In the genomic region with DNA sequence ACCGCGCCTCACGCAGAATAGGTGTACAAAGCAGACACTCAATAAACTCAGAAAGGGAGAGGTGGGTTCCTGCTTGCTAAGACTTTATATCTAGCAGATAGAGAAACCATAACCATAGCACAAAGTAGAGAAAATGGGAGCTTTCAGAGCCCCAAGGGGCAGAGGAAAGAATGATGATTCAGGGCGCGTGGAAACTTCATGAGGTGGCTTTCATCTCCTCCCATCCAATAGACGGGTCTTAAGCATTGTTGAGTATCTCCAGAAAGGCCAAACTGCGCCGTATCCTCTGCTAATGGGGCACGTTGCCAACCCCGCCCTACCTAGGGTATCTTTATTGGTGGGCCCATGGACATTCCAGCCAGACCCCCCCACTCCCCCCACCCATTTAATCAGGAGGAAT, we compare ENCODE assay signal across 1 cellular context.
TF ChIP-seq lines count a peak whose summit lies in the region.

No MANE protein-coding gene starts in this region.

TF ChIP-seq in HepG2, 621 proteins besides CTCF, POLR2A, EP300 and RAD21:
- no peak for TF ChIP-seq ZBTB3 (CRISPR knock-in tag; IDR thresholded peaks at IDR 0.05; ENCODE audit: borderline replicate concordance, low read depth)
- no peak for TF ChIP-seq ZNF775 (CRISPR knock-in tag; IDR thresholded peaks at IDR 0.05; ENCODE audit: borderline replicate concordance)
- no peak for TF ChIP-seq TAF1 (CRISPR knock-in tag; IDR thresholded peaks at IDR 0.05)
- no peak for TF ChIP-seq ZNF562 (CRISPR knock-in tag; IDR thresholded peaks at IDR 0.05; ENCODE audit: borderline replicate concordance)
- no peak for TF ChIP-seq KLF9 (CRISPR knock-in tag; IDR thresholded peaks at IDR 0.05; ENCODE audit: low read depth)
- 0 out of 2 replicates have a peak, but pooled peaks have one; percentile 4 for TF ChIP-seq ZSCAN31 (CRISPR knock-in tag; IDR thresholded peaks at IDR 0.05; ENCODE audit: low read depth)
- 0 out of 2 replicates have a peak, but pooled peaks have one; percentile 50 for TF ChIP-seq CHD4 (IDR thresholded peaks at IDR 0.05; ENCODE audit: borderline replicate concordance, low read length)
- no peak for TF ChIP-seq ZNF737 (CRISPR knock-in tag; IDR thresholded peaks at IDR 0.05; ENCODE audit: borderline replicate concordance)
- TF ChIP-seq ZNF891 (CRISPR knock-in tag; IDR thresholded peaks at IDR 0.05) = no peak
